Comparison of ENCODE assay signal across 10 cellular contexts in genomic region chr12:724194-724855, GRCh38.
DNase-seq lines count a peak whose midpoint lies in the region; ATAC-seq lines count a peak whose summit lies in the region.
"Had no signal": no experiment of that assay in that cellular context is flagged by ENCODE, and none has a peak within 500 bp of the region (broad histone marks: within the 10 kb centered on the region; RNA-seq: fewer than 3 reads in every experiment).

No MANE protein-coding gene starts in this region.

- H3K4me3 Mint-ChIP-seq in central memory CD8-positive, alpha-beta T cell, result peak overlapping the region; percentile 10

- H3K9me3 Mint-ChIP-seq in central memory CD8-positive, alpha-beta T cell, result no peaks in the 10 kb centered on the region

- peak; percentile 49 for ATAC-seq in central memory CD8-positive, alpha-beta T cell (replicated peaks; ENCODE audit: extremely low read depth, poor library complexity, severe bottlenecking)
- ATAC-seq in HG02885 (IDR thresholded peaks at IDR 0.05; ENCODE audit: poor library complexity, unreplicated experiment), result no peak

- no peaks in the 10 kb centered on the region for H3K36me3 Mint-ChIP-seq in central memory CD8-positive, alpha-beta T cell (ENCODE audit: insufficient read depth)

- no peak overlapping the region for H3K4me3 ChIP-seq in skin epidermis
- H3K4me3 ChIP-seq: BLaER1, stomach had no signal

- H3K27ac Mint-ChIP-seq in central memory CD8-positive, alpha-beta T cell (ENCODE audit: low read depth), result peak overlapping the region; percentile 81

- DNase-seq in activated CD8-positive, alpha-beta memory T cell treated with anti-CD3 and anti-CD28 coated beads for 24 hours, result peak; percentile 53
- DNase-seq in activated CD8-positive, alpha-beta memory T cell treated with anti-CD3 and anti-CD28 coated beads, Interleukin-2, amount 50 U/mL, for 4 hours, result no peak
- peak; percentile 49 for DNase-seq in NOMO-1 treated with DMSO at 0.1 percent for 48 hours (lab: John Stamatoyannopoulos, UW; ENCODE audit: unreplicated experiment)
- DNase-seq in central memory CD8-positive, alpha-beta T cell (ENCODE audit: low spot score in 2 of 2), result no peak
- DNase-seq in midbrain (lab: John Stamatoyannopoulos, UW), result no peak
- DNase-seq in cerebellar nuclear complex (lab: John Stamatoyannopoulos, UW), result no peak
- DNase-seq: stomach had no signal

- H3K27ac ChIP-seq in skin epidermis, result peak overlapping the region in 12 of 21 experiments; percentile 7 to 76 (median 46)
- H3K27ac ChIP-seq: BLaER1 had no signal

- H3K27me3 Mint-ChIP-seq in central memory CD8-positive, alpha-beta T cell, result no peaks in the 10 kb centered on the region

- peaks cover 32% of the 10 kb centered on the region for H3K4me1 Mint-ChIP-seq in central memory CD8-positive, alpha-beta T cell

Comparison
In these comparisons a context has a peak if more than half of its experiments do, and no peak if none do; other contexts are left out.
1. DNase-seq: peak in activated CD8-positive, alpha-beta memory T cell treated with anti-CD3 and anti-CD28 coated beads for 24 hours (single experiment) and NOMO-1 treated with DMSO at 0.1 percent for 48 hours (single experiment); none in activated CD8-positive, alpha-beta memory T cell treated with anti-CD3 and anti-CD28 coated beads, Interleukin-2, amount 50 U/mL, for 4 hours (single experiment), central memory CD8-positive, alpha-beta T cell (0 of 2), midbrain (single experiment) and cerebellar nuclear complex (0 of 2).